Comparison of ENCODE assay signal across 10 cellular contexts in the genomic region with DNA sequence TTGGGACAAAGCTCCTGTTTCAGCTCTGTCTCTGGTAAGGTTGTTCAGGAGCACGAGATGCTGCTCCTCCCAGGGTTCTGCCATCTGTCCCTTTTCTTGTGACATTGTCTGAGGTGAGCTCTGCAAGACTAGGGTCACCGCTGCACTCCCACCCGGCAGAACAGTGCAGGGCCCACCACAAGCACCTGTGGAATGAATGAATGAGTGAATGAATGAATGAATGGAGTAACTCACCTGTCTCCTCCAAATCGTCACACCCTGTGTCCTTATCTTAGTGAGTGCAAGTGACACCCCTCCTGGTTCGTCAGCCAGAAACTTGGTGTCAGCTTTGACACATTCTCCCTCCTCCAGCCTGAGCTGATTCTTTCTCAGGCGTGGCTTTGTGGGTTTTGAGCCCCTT.
DNase-seq lines count a peak whose midpoint lies in the region; ATAC-seq and TF ChIP-seq lines count a peak whose summit lies in the region.
"Had no signal": no experiment of that assay in that cellular context is flagged by ENCODE, and none has a peak within 500 bp of the region (broad histone marks: within the 10 kb centered on the region; RNA-seq: fewer than 3 reads in every experiment).

No MANE protein-coding gene starts in this region.

- intact Hi-C loops in natural killer cell (cut with micrococcal nuclease) = no loop called here

- no peaks in the 10 kb centered on the region for H3K36me3 ChIP-seq in BLaER1
- no peaks in the 10 kb centered on the region for H3K36me3 ChIP-seq in HUES48 (ENCODE audit: control insufficient read depth, insufficient read depth, low read length)

- TF ChIP-seq CTCF in coronary artery (IDR thresholded peaks at IDR 0.05) = no peak
- TF ChIP-seq CTCF in natural killer cell (IDR thresholded peaks at IDR 0.05) = no peak

- H3K36me3 Mint-ChIP-seq in natural killer cell = no peaks in the 10 kb centered on the region

- H3K9me3 Mint-ChIP-seq in natural killer cell = no peaks in the 10 kb centered on the region
- H3K9me3 Mint-ChIP-seq: activated CD4-positive, alpha-beta memory T cell treated with anti-CD3 and anti-CD28 coated beads, Interleukin-2, amount 10 ng/mL, durations not matched to agents 7 days and 5 days had no signal

- DNase-seq in coronary artery (ENCODE audit: low spot score) = no peak
- DNase-seq in natural killer cell = no peak
- DNase-seq in NCI-H1417 (lab: John Stamatoyannopoulos, UW) = no peak
- no peak for DNase-seq in activated gamma-delta T cell treated with Interleukin-2 at 50 U/mL for 16 hours
- DNase-seq in C1 segment of cervical spinal cord (lab: John Stamatoyannopoulos, UW) = no peak
- DNase-seq: activated CD4-positive, alpha-beta memory T cell treated with anti-CD3 and anti-CD28 coated beads, Interleukin-2, amount 10 ng/mL, durations not matched to agents 7 days and 5 days; erythroblast had no signal

- H3K27ac ChIP-seq in BLaER1 (no peak overlapping the region), HUES48 (ENCODE audit: low read depth, low read length) (no peak overlapping the region), coronary artery (no peak overlapping the region)

- H3K27ac Mint-ChIP-seq in natural killer cell = no peak overlapping the region
- H3K27ac Mint-ChIP-seq: activated CD4-positive, alpha-beta memory T cell treated with anti-CD3 and anti-CD28 coated beads, Interleukin-2, amount 10 ng/mL, durations not matched to agents 7 days and 5 days had no signal

- ATAC-seq in natural killer cell (no peak), GM18870 (IDR thresholded peaks at IDR 0.05; ENCODE audit: unreplicated experiment) (no peak)

- peak overlapping the region; percentile 85 for H3K4me2 ChIP-seq in BLaER1

- H3K4me3 Mint-ChIP-seq in natural killer cell = peak overlapping the region; percentile 58
- H3K4me3 Mint-ChIP-seq: activated CD4-positive, alpha-beta memory T cell treated with anti-CD3 and anti-CD28 coated beads, Interleukin-2, amount 10 ng/mL, durations not matched to agents 7 days and 5 days had no signal

- H3K9ac ChIP-seq in BLaER1 (no peak overlapping the region), HUES48 (ENCODE audit: low read depth, low read length) (no peak overlapping the region)

- H3K27me3 Mint-ChIP-seq in natural killer cell (ENCODE audit: low read depth in 2 of 2) = peaks cover 26 to 58% of the 10 kb centered on the region in 2 donors

- no peaks in the 10 kb centered on the region for H4K20me1 ChIP-seq in BLaER1

- H3K4me3 ChIP-seq in BLaER1 (no peak overlapping the region; the same call in 1 of the 2 replicates), HUES48 (ENCODE audit: low read depth, low read length) (peak overlapping the region; percentile 56), coronary artery (peak overlapping the region; percentile 55)

- peaks cover 14% of the 10 kb centered on the region for H3K4me1 ChIP-seq in BLaER1
- peaks cover 6% of the 10 kb centered on the region; the same call in 1 of the 2 replicates for H3K4me1 ChIP-seq in HUES48 (ENCODE audit: control insufficient read depth, insufficient read depth, low read length)

- H3K9me3 ChIP-seq in BLaER1 = no peaks in the 10 kb centered on the region
- no peaks in the 10 kb centered on the region for H3K9me3 ChIP-seq in HUES48 (ENCODE audit: control insufficient read depth, insufficient read depth, low read length)

- H3K4me1 Mint-ChIP-seq in natural killer cell = peaks cover 7 to 14% of the 10 kb centered on the region in 2 donors

- H3K27me3 ChIP-seq in BLaER1 = peaks cover 35% of the 10 kb centered on the region
- H3K27me3 ChIP-seq in HUES48 (ENCODE audit: control insufficient read depth, insufficient read depth, low read length) = peaks cover 25% of the 10 kb centered on the region
